Comparison of ENCODE assay signal across 8 cellular contexts in the genomic region with DNA sequence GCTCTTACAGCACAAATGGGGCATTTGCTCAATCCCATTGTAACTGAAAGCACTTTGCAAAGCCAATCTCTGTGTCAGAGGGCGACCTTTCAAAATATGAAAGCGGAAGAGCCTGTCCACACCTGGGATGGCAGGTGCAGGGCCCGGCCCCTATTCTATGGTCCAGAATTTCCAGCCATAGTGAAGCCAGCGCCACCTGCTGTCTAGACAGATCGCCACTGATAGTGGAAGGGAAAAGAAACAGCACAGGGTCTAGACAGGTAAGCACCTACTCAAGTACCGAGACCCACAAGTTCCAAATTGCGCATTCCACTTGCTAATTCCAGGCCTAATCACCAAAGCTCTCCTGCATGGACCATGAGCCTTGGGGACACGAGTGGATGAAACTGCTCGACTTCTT.
DNase-seq lines count a peak whose midpoint lies in the region; ATAC-seq, FAIRE-seq and TF ChIP-seq lines count a peak whose summit lies in the region.

No MANE protein-coding gene starts in this region.

- H3K9me3 Mint-ChIP-seq in activated naive CD4-positive, alpha-beta T cell treated with anti-CD3 and anti-CD28 coated beads for 36 hours, result no peaks in the 10 kb centered on the region
- H3K9me3 Mint-ChIP-seq in endothelial cell (ENCODE audit: unreplicated experiment), result no peaks in the 10 kb centered on the region

- H3K9ac ChIP-seq in Loucy (ENCODE audit: low read depth, low read length, poor library complexity, severe bottlenecking), result no peak overlapping the region

- no peaks in the 10 kb centered on the region for H3K36me3 Mint-ChIP-seq in activated naive CD4-positive, alpha-beta T cell treated with anti-CD3 and anti-CD28 coated beads for 36 hours (ENCODE audit: low read depth)
- no peaks in the 10 kb centered on the region for H3K36me3 Mint-ChIP-seq in endothelial cell (ENCODE audit: low read depth, unreplicated experiment)

- no peak overlapping the region for H3K4me3 ChIP-seq in Loucy (ENCODE audit: low read length, poor library complexity, severe bottlenecking)

- H3K27me3 ChIP-seq in Loucy (ENCODE audit: insufficient read depth, low read length, poor library complexity, severe bottlenecking), result no peaks in the 10 kb centered on the region

- CTCF ChIA-PET in activated naive CD4-positive, alpha-beta T cell treated with anti-CD3 and anti-CD28 coated beads for 36 hours (lab: Charles Lee), result no interaction called here

- no peaks in the 10 kb centered on the region for H3K79me2 ChIP-seq in Loucy (ENCODE audit: insufficient read depth, low read length)

- no peaks in the 10 kb centered on the region for H3K4me1 ChIP-seq in Loucy (ENCODE audit: insufficient read depth, low read length, poor library complexity, severe bottlenecking)

- peak; percentile 15 for DNase-seq in activated naive CD4-positive, alpha-beta T cell treated with anti-CD3 and anti-CD28 coated beads for 36 hours
- no peak for DNase-seq in activated naive CD4-positive, alpha-beta T cell treated with anti-CD3 and anti-CD28 coated beads, Interleukin-2, amount 50 U/mL, for 16 hours
- DNase-seq in endothelial cell (ENCODE audit: low spot score) (peak; percentile 59), retina (peak; percentile 56), frontal cortex (ENCODE audit: low spot score in 2 of 2) (no peak), dermis blood vessel endothelial cell (no peak)

- peaks cover 4% of the 10 kb centered on the region for H3K27me3 Mint-ChIP-seq in activated naive CD4-positive, alpha-beta T cell treated with anti-CD3 and anti-CD28 coated beads for 36 hours (ENCODE audit: low read depth)
- H3K27me3 Mint-ChIP-seq in endothelial cell (ENCODE audit: unreplicated experiment), result no peaks in the 10 kb centered on the region

- H3K36me3 ChIP-seq in Loucy (ENCODE audit: insufficient read depth, low read length), result no peaks in the 10 kb centered on the region

- H4K20me1 ChIP-seq in Loucy (ENCODE audit: insufficient read depth, low read length, poor library complexity, severe bottlenecking), result no peaks in the 10 kb centered on the region

- H3F3A ChIP-seq in Loucy (ENCODE audit: low read depth), result no peaks in the 10 kb centered on the region

- intact Hi-C loops in activated naive CD4-positive, alpha-beta T cell treated with anti-CD3 and anti-CD28 coated beads for 36 hours (cut with micrococcal nuclease), result no loop called here

- H3K4me2 ChIP-seq in Loucy (ENCODE audit: low read depth, low read length, poor library complexity, severe bottlenecking), result no peak overlapping the region

- no peaks in the 10 kb centered on the region for H3K9me3 ChIP-seq in Loucy (ENCODE audit: insufficient read depth, low read depth, low read length)

- no peak overlapping the region for H3K4me3 Mint-ChIP-seq in activated naive CD4-positive, alpha-beta T cell treated with anti-CD3 and anti-CD28 coated beads for 36 hours
- no peak overlapping the region for H3K4me3 Mint-ChIP-seq in endothelial cell (ENCODE audit: unreplicated experiment)

- no peaks in the 10 kb centered on the region for H3K4me1 Mint-ChIP-seq in activated naive CD4-positive, alpha-beta T cell treated with anti-CD3 and anti-CD28 coated beads for 36 hours (ENCODE audit: low read depth)
- H3K4me1 Mint-ChIP-seq in endothelial cell (ENCODE audit: unreplicated experiment), result no peaks in the 10 kb centered on the region

- no peak overlapping the region for H3K27ac Mint-ChIP-seq in activated naive CD4-positive, alpha-beta T cell treated with anti-CD3 and anti-CD28 coated beads for 36 hours
- H3K27ac Mint-ChIP-seq in endothelial cell (ENCODE audit: unreplicated experiment), result no peak overlapping the region

- TF ChIP-seq CTCF in Loucy (conservative IDR thresholded peaks at IDR 0.05; ENCODE audit: low read length) (peak; percentile 76), endothelial cell (IDR thresholded peaks at IDR 0.05; ENCODE audit: unreplicated experiment) (peak; percentile 53)

- no peak for ATAC-seq in HG03196 (IDR thresholded peaks at IDR 0.05; ENCODE audit: unreplicated experiment)

- no peaks in the 10 kb centered on the region for H3K9me2 ChIP-seq in Loucy (replicated peaks; ENCODE audit: low read depth, low read length)

- no peak overlapping the region for H2AFZ ChIP-seq in Loucy (ENCODE audit: low read length)

- no peak for FAIRE-seq in frontal cortex (lab: Jason Lieb, UNC)

Comparison
In these comparisons a context has a peak if more than half of its experiments do, and no peak if none do; other contexts are left out.
1. DNase-seq: peak in activated naive CD4-positive, alpha-beta T cell treated with anti-CD3 and anti-CD28 coated beads for 36 hours (single experiment), endothelial cell (single experiment) and retina (single experiment); none in activated naive CD4-positive, alpha-beta T cell treated with anti-CD3 and anti-CD28 coated beads, Interleukin-2, amount 50 U/mL, for 16 hours (single experiment), frontal cortex (0 of 2) and dermis blood vessel endothelial cell (single experiment).